12 cellular contexts compared by ENCODE assay signal in the genomic region with DNA sequence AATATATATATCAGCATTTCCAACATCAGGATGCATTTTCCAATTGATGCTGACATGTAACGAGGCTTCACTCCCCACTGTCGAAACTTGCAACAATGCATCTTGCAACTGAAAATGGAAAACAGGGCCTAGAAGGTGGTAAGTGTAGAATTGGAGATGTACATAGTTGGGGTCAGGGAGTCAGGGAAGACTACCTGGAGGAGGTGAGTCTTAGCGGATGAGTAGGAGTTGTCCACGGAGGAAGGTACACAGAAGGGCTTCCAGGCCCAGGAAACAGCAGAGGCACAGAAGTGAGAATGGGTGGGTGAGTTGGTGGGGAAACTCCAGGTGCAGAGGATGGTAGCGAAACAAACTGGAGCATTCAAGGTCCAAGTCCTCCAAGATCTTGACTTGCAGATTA. TPM values are rescaled to one million over a fixed set of nuclear protein-coding genes. Genes with fewer than 3 reads are reported as not detected.
DNase-seq lines count a peak whose midpoint lies in the region; ATAC-seq and TF ChIP-seq lines count a peak whose summit lies in the region.
"Had no signal": no experiment of that assay in that cellular context is flagged by ENCODE, and none has a peak within 500 bp of the region (broad histone marks: within the 10 kb centered on the region; RNA-seq: fewer than 3 reads in every experiment).

No MANE protein-coding gene starts in this region.

- H3K27me3 ChIP-seq in BLaER1 treated with 17β-estradiol and CSF1 and Interleukin-3, amounts not matched to agents 10 nM and 100 nM, result peaks cover 0 to 28% (median 24%) of the 10 kb centered on the region in 11 experiments; a peak in 19 of 22 replicates
- no peaks in the 10 kb centered on the region for H3K27me3 ChIP-seq in CD8-positive, alpha-beta memory T cell (ENCODE audit: insufficient read depth, low read length, poor library complexity, severe bottlenecking)
- no peaks in the 10 kb centered on the region for H3K27me3 ChIP-seq in ascending aorta
- H3K27me3 ChIP-seq: suprapubic skin had no signal

- H3K27me3 Mint-ChIP-seq in CD8-positive, alpha-beta memory T cell, result peaks cover 3 to 8% of the 10 kb centered on the region in 2 donors
- H3K27me3 Mint-ChIP-seq in activated naive CD8-positive, alpha-beta T cell treated with anti-CD3 and anti-CD28 coated beads, Interleukin-2, amount 10 ng/mL, durations not matched to agents 7 days and 5 days, result no peaks in the 10 kb centered on the region
- H3K27me3 Mint-ChIP-seq in naive thymus-derived CD8-positive, alpha-beta T cell, result no peaks in the 10 kb centered on the region

- peaks cover 18 to 26% (median 25%) of the 10 kb centered on the region in 11 experiments for H3K36me3 ChIP-seq in BLaER1 treated with 17β-estradiol and CSF1 and Interleukin-3, amounts not matched to agents 10 nM and 100 nM
- peaks cover 15% of the 10 kb centered on the region for H3K36me3 ChIP-seq in CD8-positive, alpha-beta memory T cell (ENCODE audit: insufficient read depth, low read length)
- no peaks in the 10 kb centered on the region for H3K36me3 ChIP-seq in ascending aorta
- H3K36me3 ChIP-seq: suprapubic skin had no signal

- peak overlapping the region; percentile 13 to 97 (median 86); a peak in 19 of 22 replicates for H3K4me2 ChIP-seq in BLaER1 treated with 17β-estradiol and CSF1 and Interleukin-3, amounts not matched to agents 10 nM and 100 nM

- peaks cover 0 to 24% (median 2%) of the 10 kb centered on the region in 3 donors for H3K36me3 Mint-ChIP-seq in CD8-positive, alpha-beta memory T cell
- H3K36me3 Mint-ChIP-seq in activated naive CD8-positive, alpha-beta T cell treated with anti-CD3 and anti-CD28 coated beads, Interleukin-2, amount 10 ng/mL, durations not matched to agents 7 days and 5 days, result peaks cover 21% of the 10 kb centered on the region
- H3K36me3 Mint-ChIP-seq in naive thymus-derived CD8-positive, alpha-beta T cell, result peaks cover 4 to 17% (median 12%) of the 10 kb centered on the region in 3 donors

- peak overlapping the region in 5 of 7 donors; percentile 33 to 93 (median 59) for H3K4me3 Mint-ChIP-seq in CD8-positive, alpha-beta memory T cell
- no peak overlapping the region for H3K4me3 Mint-ChIP-seq in activated naive CD8-positive, alpha-beta T cell treated with anti-CD3 and anti-CD28 coated beads, Interleukin-2, amount 10 ng/mL, durations not matched to agents 7 days and 5 days
- peak overlapping the region in 9 of 10 donors; percentile 36 to 98 (median 63) for H3K4me3 Mint-ChIP-seq in naive thymus-derived CD8-positive, alpha-beta T cell

- no peak for DNase-seq in CD8-positive, alpha-beta memory T cell
- DNase-seq in activated naive CD8-positive, alpha-beta T cell treated with anti-CD3 and anti-CD28 coated beads, Interleukin-2, amount 10 ng/mL, durations not matched to agents 7 days and 5 days, result no peak
- DNase-seq in naive thymus-derived CD8-positive, alpha-beta T cell, result peak in 1 of 10 donors; percentile 18
- no peak for DNase-seq in occipital lobe (lab: John Stamatoyannopoulos, UW)
- no peak for DNase-seq in epidermal melanocyte (ENCODE audit: insufficient read length, low spot score)
- DNase-seq in ascending aorta (ENCODE audit: low spot score in 2 of 2), result no peak
- DNase-seq: Kasumi-1; NCI-H1694; NCI-H510A treated with DMSO at 0.1 percent for 48 hours; stimulated activated CD4-positive, alpha-beta T cell treated with anti-CD3 and anti-CD28 coated beads, Interleukin-12 subunit alpha, Interleukin-12 subunit beta, amount 100 ng/mL, for 4 hours had no signal

- no peaks in the 10 kb centered on the region for H3K9me3 ChIP-seq in BLaER1 treated with 17β-estradiol and CSF1 and Interleukin-3, amounts not matched to agents 10 nM and 100 nM (replicated peaks in 1 of 11)
- H3K9me3 ChIP-seq in CD8-positive, alpha-beta memory T cell (ENCODE audit: low read length), result no peaks in the 10 kb centered on the region
- no peaks in the 10 kb centered on the region for H3K9me3 ChIP-seq in ascending aorta
- H3K9me3 ChIP-seq: suprapubic skin had no signal

- peaks cover 0 to 13% (median 7%) of the 10 kb centered on the region in 11 experiments; a peak in 9 of 22 replicates for H4K20me1 ChIP-seq in BLaER1 treated with 17β-estradiol and CSF1 and Interleukin-3, amounts not matched to agents 10 nM and 100 nM

- POLR2A ChIA-PET in CD8-positive, alpha-beta memory T cell (lab: Charles Lee), result interaction anchor here (1.4 to 2.1 kb wide), 2 partner anchors 25 to 53 kb away, joined by 3 to 6 read pairs; partner anchors contain the start of gene ANKRD13D
- POLR2A ChIA-PET in activated naive CD8-positive, alpha-beta T cell treated with anti-CD3 and anti-CD28 coated beads, Interleukin-2, amount 10 ng/mL, durations not matched to agents 7 days and 5 days (lab: Charles Lee), result interaction anchor here (1.2 to 4.5 kb wide), 4 partner anchors 24 to 53 kb away, joined by 6 to 29 read pairs (median 27); partner anchors contain the start of genes ANKRD13D and SSH3
- POLR2A ChIA-PET in naive thymus-derived CD8-positive, alpha-beta T cell (lab: Charles Lee), result interaction anchor here (0.8 to 35.0 kb wide), 3 partner anchors 24 to 89 kb away, joined by 3 to 2293 read pairs (median 30); partner anchors contain the start of genes ANKRD13D and SSH3

- H3K4me1 Mint-ChIP-seq in CD8-positive, alpha-beta memory T cell, result peaks cover 43 to 75% (median 53%) of the 10 kb centered on the region in 3 donors
- H3K4me1 Mint-ChIP-seq in activated naive CD8-positive, alpha-beta T cell treated with anti-CD3 and anti-CD28 coated beads, Interleukin-2, amount 10 ng/mL, durations not matched to agents 7 days and 5 days, result peaks cover 50% of the 10 kb centered on the region
- H3K4me1 Mint-ChIP-seq in naive thymus-derived CD8-positive, alpha-beta T cell, result peaks cover 27 to 58% (median 53%) of the 10 kb centered on the region in 4 donors

- CTCF ChIA-PET in CD8-positive, alpha-beta memory T cell (lab: Charles Lee), result interaction anchor here (1.2 to 4.9 kb wide), 9 partner anchors 11 to 118 kb away, joined by 3 to 94 read pairs (median 14); partner anchors contain the start of genes ANKRD13D and SSH3

- no peak for TF ChIP-seq CTCF in ascending aorta (IDR thresholded peaks at IDR 0.05)

- peaks cover 53 to 66% (median 60%) of the 10 kb centered on the region in 10 experiments for H3K4me1 ChIP-seq in BLaER1 treated with 17β-estradiol and CSF1 and Interleukin-3, amounts not matched to agents 10 nM and 100 nM
- peaks cover 47% of the 10 kb centered on the region for H3K4me1 ChIP-seq in CD8-positive, alpha-beta memory T cell (ENCODE audit: insufficient read depth, low read length)
- H3K4me1 ChIP-seq in ascending aorta, result peaks cover 24 to 26% of the 10 kb centered on the region in 2 donors

- peak overlapping the region in 6 of 11 experiments; percentile 19 to 76 (median 65); a peak in 6 of 22 replicates for H3K27ac ChIP-seq in BLaER1 treated with 17β-estradiol and CSF1 and Interleukin-3, amounts not matched to agents 10 nM and 100 nM
- no peak overlapping the region for H3K27ac ChIP-seq in CD8-positive, alpha-beta memory T cell (ENCODE audit: low read depth, low read length)
- no peak overlapping the region for H3K27ac ChIP-seq in ascending aorta

- intact Hi-C loops in ascending aorta (cut with DNase I), result loop anchor here (2.0 kb wide), 1 partner anchor 119 kb away; no protein-coding TSS in a partner anchor

- peak overlapping the region in 4 of 8 donors; percentile 60 to 96 (median 86) for H3K27ac Mint-ChIP-seq in CD8-positive, alpha-beta memory T cell
- peak overlapping the region; percentile 70 for H3K27ac Mint-ChIP-seq in activated naive CD8-positive, alpha-beta T cell treated with anti-CD3 and anti-CD28 coated beads, Interleukin-2, amount 10 ng/mL, durations not matched to agents 7 days and 5 days
- peak overlapping the region in 7 of 10 donors; percentile 49 to 90 (median 82) for H3K27ac Mint-ChIP-seq in naive thymus-derived CD8-positive, alpha-beta T cell

- peak overlapping the region in 6 of 11 experiments; percentile 3 to 100 (median 18); a peak in 6 of 22 replicates for H3K9ac ChIP-seq in BLaER1 treated with 17β-estradiol and CSF1 and Interleukin-3, amounts not matched to agents 10 nM and 100 nM

- H3K9me3 Mint-ChIP-seq in CD8-positive, alpha-beta memory T cell, result no peaks in the 10 kb centered on the region
- H3K9me3 Mint-ChIP-seq in activated naive CD8-positive, alpha-beta T cell treated with anti-CD3 and anti-CD28 coated beads, Interleukin-2, amount 10 ng/mL, durations not matched to agents 7 days and 5 days, result no peaks in the 10 kb centered on the region
- H3K9me3 Mint-ChIP-seq in naive thymus-derived CD8-positive, alpha-beta T cell, result no peaks in the 10 kb centered on the region

- ATAC-seq in activated naive CD8-positive, alpha-beta T cell treated with anti-CD3 and anti-CD28 coated beads, Interleukin-2, amount 10 ng/mL, durations not matched to agents 7 days and 5 days (ENCODE audit: low read depth), result no peak
- ATAC-seq in naive thymus-derived CD8-positive, alpha-beta T cell, result no peak

- H3K4me3 ChIP-seq in BLaER1 treated with 17β-estradiol and CSF1 and Interleukin-3, amounts not matched to agents 10 nM and 100 nM, result no peak overlapping the region
- no peak overlapping the region for H3K4me3 ChIP-seq in CD8-positive, alpha-beta memory T cell (ENCODE audit: low read length)
- H3K4me3 ChIP-seq in ascending aorta, result no peak overlapping the region
- H3K4me3 ChIP-seq: suprapubic skin had no signal

RNA-seq across cellular contexts. Expression of gene GRK2, which starts 2.0 kb away (rescaled TPM):
- total RNA-seq in CD8-positive, alpha-beta memory T cell, result 100 to 1,000 TPM; 237 to 246 TPM
- polyA plus RNA-seq in CD8-positive, alpha-beta memory T cell, result 69.9 TPM
- 100 to 1,000 TPM; 325 to 341 TPM for total RNA-seq in activated naive CD8-positive, alpha-beta T cell treated with anti-CD3 and anti-CD28 coated beads, Interleukin-2, amount 10 ng/mL, durations not matched to agents 7 days and 5 days
- 100 to 1,000 TPM; 345 to 354 TPM for total RNA-seq in naive thymus-derived CD8-positive, alpha-beta T cell
- polyA plus RNA-seq in naive thymus-derived CD8-positive, alpha-beta T cell, result 10 to 100 TPM; 16.8 to 70.7 (median 31.1) TPM
- 44.9 TPM for total RNA-seq in occipital lobe
- total RNA-seq in ascending aorta, result 65.3 TPM

RNA-seq across cellular contexts. Expression of gene ANKRD13D, which starts 24.8 kb away (rescaled TPM):
- 10 to 100 TPM; 84.9 to 90.1 TPM for total RNA-seq in CD8-positive, alpha-beta memory T cell
- polyA plus RNA-seq in CD8-positive, alpha-beta memory T cell, result 23.9 TPM
- 100 to 1,000 TPM; 185 to 207 TPM for total RNA-seq in activated naive CD8-positive, alpha-beta T cell treated with anti-CD3 and anti-CD28 coated beads, Interleukin-2, amount 10 ng/mL, durations not matched to agents 7 days and 5 days
- total RNA-seq in naive thymus-derived CD8-positive, alpha-beta T cell, result 100 to 1,000 TPM; 189 to 206 TPM
- 10 to 100 TPM in 2 of 3 donors, 1 to 10 TPM in 1; 6.0 to 18.3 (median 10.1) TPM for polyA plus RNA-seq in naive thymus-derived CD8-positive, alpha-beta T cell
- total RNA-seq in occipital lobe (49.4 TPM), ascending aorta (54.7 TPM)

RNA-seq across cellular contexts. Expression of gene SSH3, which starts 39.1 kb away (rescaled TPM):
- 10 to 100 TPM in 1 of 2 experiments, 1 to 10 TPM in 1; 8.4 to 10.6 TPM for total RNA-seq in CD8-positive, alpha-beta memory T cell
- 3.5 TPM for polyA plus RNA-seq in CD8-positive, alpha-beta memory T cell
- total RNA-seq in activated naive CD8-positive, alpha-beta T cell treated with anti-CD3 and anti-CD28 coated beads, Interleukin-2, amount 10 ng/mL, durations not matched to agents 7 days and 5 days, result 10 to 100 TPM; 24.6 to 27.0 TPM
- total RNA-seq in naive thymus-derived CD8-positive, alpha-beta T cell, result 10 to 100 TPM; 18.1 to 25.3 TPM
- 1 to 10 TPM; 1.7 to 4.5 (median 3.2) TPM for polyA plus RNA-seq in naive thymus-derived CD8-positive, alpha-beta T cell
- 2.0 TPM for total RNA-seq in occipital lobe
- total RNA-seq in ascending aorta, result 30.9 TPM

Comparison
In these comparisons a context has a peak if more than half of its experiments do, and no peak if none do; other contexts are left out.
1. H3K27ac ChIP-seq: peak in BLaER1 treated with 17β-estradiol and CSF1 and Interleukin-3, amounts not matched to agents 10 nM and 100 nM (6 of 11); none in CD8-positive, alpha-beta memory T cell (single experiment) and ascending aorta (0 of 2).